Comparison of ENCODE assay signal across 8 cellular contexts in the genomic region with DNA sequence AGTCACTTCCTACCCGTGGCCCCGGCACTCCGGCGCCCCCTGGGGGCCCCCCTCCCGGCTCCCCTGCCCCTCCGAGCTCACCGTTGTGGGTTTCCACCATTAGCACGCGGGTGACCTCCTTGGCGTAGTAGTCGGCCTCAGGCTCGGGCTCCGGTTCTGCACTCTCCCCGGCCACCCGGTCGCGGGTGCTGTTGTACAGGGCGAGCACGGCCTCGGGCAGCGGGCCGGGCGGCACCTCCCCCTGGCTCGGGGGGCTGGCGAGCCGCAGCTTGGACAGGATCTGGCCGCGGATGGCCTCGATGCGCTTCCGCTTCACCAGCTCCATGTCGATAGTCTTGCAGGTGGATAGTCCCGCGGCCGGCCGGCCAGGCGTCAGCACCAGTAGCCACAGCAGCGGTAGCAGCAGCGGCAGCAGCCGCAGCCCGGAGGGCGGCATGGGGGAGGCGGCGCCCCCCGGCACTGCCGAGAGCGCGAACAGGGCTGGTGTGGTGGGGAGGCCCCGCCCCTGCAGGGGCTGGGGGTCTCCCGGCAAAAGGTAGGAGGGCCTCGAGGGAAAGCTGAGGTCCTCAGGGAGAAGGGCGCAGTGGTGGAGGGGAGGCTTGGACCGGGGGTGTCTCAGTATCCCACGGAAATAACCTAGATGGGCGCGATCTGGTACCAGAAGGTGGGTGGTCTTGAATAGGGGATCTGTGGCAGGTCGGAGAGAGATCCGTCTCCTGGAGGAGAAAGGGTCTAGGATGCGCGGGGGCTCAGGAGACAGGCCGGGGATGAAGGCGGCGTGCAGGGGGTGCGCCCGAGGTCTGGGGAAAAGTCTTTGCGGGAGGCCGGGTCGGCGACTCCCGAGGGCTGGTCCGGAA. TPM values are rescaled to one million over a fixed set of nuclear protein-coding genes. Genes with fewer than 3 reads are reported as not detected.
DNase-seq lines count a peak whose midpoint lies in the region; ATAC-seq, FAIRE-seq and TF ChIP-seq lines count a peak whose summit lies in the region.

No MANE protein-coding gene starts in this region.

- CTCF ChIA-PET in A549 (lab: Yijun Ruan, JAX) = interaction anchor here (0.6 to 9.4 kb wide), 47 partner anchors 8 to 1084 kb away, joined by 3 to 197 read pairs (median 5); a partner anchor contains a TSS
- CTCF ChIA-PET in OCI-LY7 (lab: Charles Lee; ENCODE audit: unreplicated experiment) = interaction anchor here (1.0 to 1.2 kb wide), 2 partner anchors 11 to 26 kb away, joined by 4 read pairs; no protein-coding TSS in a partner anchor

- H3K4me2 ChIP-seq in A549 (peak overlapping the region; percentile 90), OCI-LY7 (ENCODE audit: low read length) (peak overlapping the region; percentile 78), neural progenitor cell (peak overlapping the region; percentile 86)

- H3K36me3 Mint-ChIP-seq in neural progenitor cell = peaks cover 1% of the 10 kb centered on the region

- H3K9me3 ChIP-seq in A549 (no peaks in the 10 kb centered on the region), OCI-LY7 (ENCODE audit: low read length) (no peaks in the 10 kb centered on the region), neural progenitor cell (ENCODE audit: low read depth) (no peaks in the 10 kb centered on the region), suprapubic skin (no peaks in the 10 kb centered on the region)

- peaks cover 19% of the 10 kb centered on the region for H3K4me1 Mint-ChIP-seq in neural progenitor cell

- H3K4me3 Mint-ChIP-seq in neural progenitor cell = peak overlapping the region; percentile 87

- peak overlapping the region; percentile 90 to 92 for H3K27ac ChIP-seq in A549
- peak overlapping the region; percentile 54 for H3K27ac ChIP-seq in OCI-LY7 (ENCODE audit: low read depth, low read length, poor library complexity, severe bottlenecking)
- H3K27ac ChIP-seq in neural progenitor cell = no peak overlapping the region
- H3K27ac ChIP-seq in suprapubic skin = peak overlapping the region; percentile 77

- BruUV-seq in OCI-LY7 (replicated peaks; lab: Mats Ljungman, UMichigan) = no TSS peak

- H3K27ac Mint-ChIP-seq in neural progenitor cell = peak overlapping the region; percentile 6

- H4K20me1 ChIP-seq in OCI-LY7 (ENCODE audit: insufficient read depth, low read length) (peaks cover 4% of the 10 kb centered on the region), neural progenitor cell (ENCODE audit: low read depth) (peaks cover 12% of the 10 kb centered on the region)

- no peaks in the 10 kb centered on the region for H3K9me2 ChIP-seq in OCI-LY7 (ENCODE audit: insufficient read depth, low read length)

- TF ChIP-seq RAD21 in A549 (conservative IDR thresholded peaks at IDR 0.05 in 1 of 2, IDR thresholded peaks at IDR 0.05 in 1 of 2) = peak; percentile 64 to 76

- peaks cover 28% of the 10 kb centered on the region for H3K36me3 ChIP-seq in OCI-LY7 (ENCODE audit: insufficient read depth, low read length)
- H3K36me3 ChIP-seq in neural progenitor cell = no peaks in the 10 kb centered on the region
- peaks cover 3% of the 10 kb centered on the region for H3K36me3 ChIP-seq in suprapubic skin

- FAIRE-seq in A549 (lab: Jason Lieb, UNC) = no peak

- peak overlapping the region; percentile 72 for H3K4me3 ChIP-seq in A549
- peak overlapping the region; percentile 77 for H3K4me3 ChIP-seq in OCI-LY7 (ENCODE audit: low read depth, low read length, poor library complexity, severe bottlenecking)
- H3K4me3 ChIP-seq in fibroblast of pulmonary artery (replicated peaks; ENCODE audit: low read depth, low read length) = peak overlapping the region; percentile 93
- peak overlapping the region; percentile 67 for H3K4me3 ChIP-seq in neural progenitor cell
- H3K4me3 ChIP-seq in suprapubic skin = peak overlapping the region; percentile 69

- TF ChIP-seq CTCF in A549 (IDR thresholded peaks at IDR 0.05) (peak; percentile 93), OCI-LY7 (conservative IDR thresholded peaks at IDR 0.05; ENCODE audit: low read length) (peak; percentile 89), fibroblast of pulmonary artery (IDR thresholded peaks at IDR 0.05; ENCODE audit: low read length, missing control alignments) (peak; percentile 45), neural progenitor cell (IDR thresholded peaks at IDR 0.05) (peak; percentile 63), suprapubic skin (IDR thresholded peaks at IDR 0.05) (peak in 1 of 2 donors; percentile 29)

- H3K9ac ChIP-seq in neural progenitor cell = no peak overlapping the region

- H3K4me1 ChIP-seq in A549 (peaks cover 15% of the 10 kb centered on the region), OCI-LY7 (ENCODE audit: insufficient read depth, low read length, poor library complexity, severe bottlenecking) (peaks cover 21% of the 10 kb centered on the region), neural progenitor cell (peaks cover 9% of the 10 kb centered on the region), suprapubic skin (peaks cover 69% of the 10 kb centered on the region)

- no peak for TF ChIP-seq POLR2A in A549 (IDR thresholded peaks at IDR 0.05; ENCODE audit: low read length)
- TF ChIP-seq POLR2A in GM18526 (IDR thresholded peaks at IDR 0.05; ENCODE audit: extremely low read depth, insufficient read length) = peak; percentile 36
- no peak for TF ChIP-seq POLR2A in suprapubic skin (IDR thresholded peaks at IDR 0.05)

- peaks cover 38% of the 10 kb centered on the region for H3K27me3 Mint-ChIP-seq in neural progenitor cell (ENCODE audit: insufficient read depth, low read depth)

- no peak for TF ChIP-seq EP300 in A549 (IDR thresholded peaks at IDR 0.05)
- TF ChIP-seq EP300 in suprapubic skin (IDR thresholded peaks at IDR 0.05) = no peak

- no peaks in the 10 kb centered on the region for H3K9me3 Mint-ChIP-seq in neural progenitor cell

- peaks cover 13% of the 10 kb centered on the region for H3F3A ChIP-seq in neural progenitor cell (ENCODE audit: low read depth)

- H3K79me2 ChIP-seq in OCI-LY7 (ENCODE audit: insufficient read depth, low read depth, low read length) = peaks cover 42% of the 10 kb centered on the region; the same call in 1 of the 2 replicates
- H3K79me2 ChIP-seq in neural progenitor cell (ENCODE audit: low read depth) = no peaks in the 10 kb centered on the region

- POLR2A ChIA-PET in A549 (lab: Yijun Ruan, JAX) (interaction anchor here (0.5 to 5.6 kb wide), 10 partner anchors 8 to 89 kb away, joined by 3 to 96 read pairs (median 6); a partner anchor contains a TSS), OCI-LY7 (lab: Charles Lee) (interaction anchor here (0.6 to 1.7 kb wide), 5 partner anchors 10 to 88 kb away, joined by 3 to 7 read pairs (median 4); a partner anchor contains a TSS)

- 1% methylated on average over 57 of the region's 71 CpGs for WGBS in A549 (ENCODE audit: missing lambda C conversion rate)
- WGBS in suprapubic skin = under 1% methylated on average over 38 of the region's 71 CpGs

- H2AFZ ChIP-seq in OCI-LY7 (ENCODE audit: low read length) (peak overlapping the region; percentile 22; the same call in 1 of the 2 replicates), neural progenitor cell (replicated peaks) (peak overlapping the region; percentile 84)

- H3K27me3 ChIP-seq in neural progenitor cell (peaks cover 53% of the 10 kb centered on the region), suprapubic skin (no peaks in the 10 kb centered on the region)

- intact Hi-C loops in OCI-LY7 (cut with micrococcal nuclease; ENCODE audit: unreplicated experiment) = loop anchor here (1.0 to 2.0 kb wide), 3 partner anchors 26 to 90 kb away; a partner anchor contains a TSS

- peak; percentile 45 to 71 for ATAC-seq in A549

- peak; percentile 78 to 99 for DNase-seq in A549 (ENCODE audit: low read depth in 1 of 2, low spot score in 1 of 2)
- DNase-seq in OCI-LY7 (ENCODE audit: low spot score) = peak; percentile 82
- peak; percentile 85 to 89 for DNase-seq in activated T-cell treated with anti-CD3 and anti-CD28 coated beads, Interleukin-2, amount 50 U/mL, for 48 hours
- peak; percentile 51 for DNase-seq in fibroblast of pulmonary artery (ENCODE audit: low read depth)
- DNase-seq in neural progenitor cell (ENCODE audit: low spot score) = peak; percentile 81
- DNase-seq in suprapubic skin (ENCODE audit: low spot score in 2 of 2) = peak in 1 of 2 donors; percentile 79
- DNase-seq in H4 (ENCODE audit: low spot score) = no peak

RNA-seq across cellular contexts. Expression of a gene that starts 0.9 kb away (rescaled TPM):
- polyA plus RNA-seq in A549 (2011; rRNA removed) (6.0 and 13.2 TPM in 2 replicates), A549 (2017; fragmentation: RNase III; extraction: RNeasy Plus Mini Kit Qiagen cat#74134 plus additional on column Dnase treatment) (63.4 to 86.4 TPM (median 83.2 TPM) in 3 replicates)
- 21.3 and 30.8 TPM in 2 replicates for polyA plus RNA-seq in A549 (2012; cell fraction: cytosol; rRNA removed)
- 70.8 and 74.9 TPM in 2 replicates for polyA plus RNA-seq in A549 (2012; cell fraction: nucleus; rRNA removed)
- 24.8 and 51.1 TPM in 2 replicates for polyA minus RNA-seq in A549 (2011; rRNA and poly(A)+ RNA removed)
- 10.9 and 15.5 TPM in 2 replicates for total RNA-seq in OCI-LY7 (2014; rRNA removed; shearing (Covaris generic))
- total RNA-seq in OCI-LY7 (2022) (69.9 and 88.8 TPM in 2 replicates), neural progenitor cell (ENCODE audit: low replicate concordance) (0.65 and 1.3 TPM in 2 replicates), suprapubic skin (10 to 100 TPM; 16.4 to 19.9 (median 17.4) TPM)
- total RNA-seq in H4 (2014; rRNA removed; shearing (Covaris generic)) = 12.5 and 15.4 TPM in 2 replicates

RNA-seq across cellular contexts. Expression of a gene that starts 11.1 kb away (rescaled TPM):
- polyA plus RNA-seq in A549 (2011; rRNA removed) = 17.5 and 19.6 TPM in 2 replicates
- polyA plus RNA-seq in A549 (2012; cell fraction: cytosol; rRNA removed) = 45.5 and 46.6 TPM in 2 replicates
- 36.9 and 40.6 TPM in 2 replicates for polyA plus RNA-seq in A549 (2012; cell fraction: nucleus; rRNA removed)
- 22.5 to 26.1 TPM (median 24.4 TPM) in 3 replicates for polyA plus RNA-seq in A549 (2017; fragmentation: RNase III; extraction: RNeasy Plus Mini Kit Qiagen cat#74134 plus additional on column Dnase treatment)
- 3.8 and 7.4 TPM in 2 replicates for polyA minus RNA-seq in A549 (2011; rRNA and poly(A)+ RNA removed)
- total RNA-seq in OCI-LY7 (2014; rRNA removed; shearing (Covaris generic)) = 1.7 and 3.9 TPM in 2 replicates
- total RNA-seq in OCI-LY7 (2022) = 3.4 and 5.2 TPM in 2 replicates
- total RNA-seq in neural progenitor cell (ENCODE audit: low replicate concordance) = 2.5 and 5.5 TPM in 2 replicates
- total RNA-seq in suprapubic skin = 1 to 10 TPM; 2.8 to 9.3 (median 4.8) TPM
- 7.5 and 9.3 TPM in 2 replicates for total RNA-seq in H4 (2014; rRNA removed; shearing (Covaris generic))

RNA-seq across cellular contexts. Expression of a gene that starts 23.5 kb away (rescaled TPM):
- polyA plus RNA-seq in A549 (2011; rRNA removed) (5.2 and 6.8 TPM in 2 replicates), A549 (2017; fragmentation: RNase III; extraction: RNeasy Plus Mini Kit Qiagen cat#74134 plus additional on column Dnase treatment) (3.7 to 4.6 TPM (median 4.0 TPM) in 3 replicates)
- polyA plus RNA-seq in A549 (2012; cell fraction: cytosol; rRNA removed) = 3.8 and 4.8 TPM in 2 replicates
- polyA plus RNA-seq in A549 (2012; cell fraction: nucleus; rRNA removed) = 42.0 and 58.0 TPM in 2 replicates
- 15.4 and 20.2 TPM in 2 replicates for polyA minus RNA-seq in A549 (2011; rRNA and poly(A)+ RNA removed)
- 5.6 and 10.7 TPM in 2 replicates for total RNA-seq in OCI-LY7 (2014; rRNA removed; shearing (Covaris generic))
- total RNA-seq in OCI-LY7 (2022) (12.7 and 13.5 TPM in 2 replicates), neural progenitor cell (ENCODE audit: low replicate concordance) (4.5 and 10.7 TPM in 2 replicates), suprapubic skin (100 to 1,000 TPM in 2 of 4 donors, 10 to 100 TPM in 2; 29.6 to 109 (median 88.1) TPM)
- 0.08 and 0.97 TPM in 2 replicates for total RNA-seq in H4 (2014; rRNA removed; shearing (Covaris generic))

RNA-seq across cellular contexts. Expression of a gene that starts 42.9 kb away (rescaled TPM):
- 18.7 and 21.4 TPM in 2 replicates for polyA plus RNA-seq in A549 (2011; rRNA removed)
- polyA plus RNA-seq in A549 (2012; cell fraction: cytosol; rRNA removed) = 18.9 and 24.5 TPM in 2 replicates
- 27.6 and 37.7 TPM in 2 replicates for polyA plus RNA-seq in A549 (2012; cell fraction: nucleus; rRNA removed)
- 26.8 to 29.2 TPM (median 27.6 TPM) in 3 replicates for polyA plus RNA-seq in A549 (2017; fragmentation: RNase III; extraction: RNeasy Plus Mini Kit Qiagen cat#74134 plus additional on column Dnase treatment)
- polyA minus RNA-seq in A549 (2011; rRNA and poly(A)+ RNA removed) = 26.4 and 31.9 TPM in 2 replicates
- 14.4 and 15.0 TPM in 2 replicates for total RNA-seq in OCI-LY7 (2014; rRNA removed; shearing (Covaris generic))
- total RNA-seq in OCI-LY7 (2022) = 35.0 and 36.6 TPM in 2 replicates
- 14.1 and 19.1 TPM in 2 replicates for total RNA-seq in neural progenitor cell (ENCODE audit: low replicate concordance)
- total RNA-seq in suprapubic skin = 10 to 100 TPM; 13.4 to 30.0 (median 18.5) TPM
- total RNA-seq in H4 (2014; rRNA removed; shearing (Covaris generic)) = 4.6 and 7.8 TPM in 2 replicates

RNA-seq across cellular contexts. Expression of a gene that starts 44.3 kb away (rescaled TPM):
- polyA plus RNA-seq in A549 (2011; rRNA removed) (63.7 and 72.3 TPM in 2 replicates), A549 (2017; fragmentation: RNase III; extraction: RNeasy Plus Mini Kit Qiagen cat#74134 plus additional on column Dnase treatment) (99.0 to 109 TPM (median 103 TPM) in 3 replicates)
- 177 and 195 TPM in 2 replicates for polyA plus RNA-seq in A549 (2012; cell fraction: cytosol; rRNA removed)
- 145 and 165 TPM in 2 replicates for polyA plus RNA-seq in A549 (2012; cell fraction: nucleus; rRNA removed)
- polyA minus RNA-seq in A549 (2011; rRNA and poly(A)+ RNA removed) = 17.8 and 26.2 TPM in 2 replicates
- total RNA-seq in OCI-LY7 (2014; rRNA removed; shearing (Covaris generic)) = 48.3 and 55.8 TPM in 2 replicates
- total RNA-seq in OCI-LY7 (2022) (36.0 and 40.0 TPM in 2 replicates), neural progenitor cell (ENCODE audit: low replicate concordance) (10.3 and 26.0 TPM in 2 replicates), suprapubic skin (10 to 100 TPM; 23.0 to 51.5 (median 31.9) TPM)
- 28.5 and 28.9 TPM in 2 replicates for total RNA-seq in H4 (2014; rRNA removed; shearing (Covaris generic))
